In the genomic region with DNA sequence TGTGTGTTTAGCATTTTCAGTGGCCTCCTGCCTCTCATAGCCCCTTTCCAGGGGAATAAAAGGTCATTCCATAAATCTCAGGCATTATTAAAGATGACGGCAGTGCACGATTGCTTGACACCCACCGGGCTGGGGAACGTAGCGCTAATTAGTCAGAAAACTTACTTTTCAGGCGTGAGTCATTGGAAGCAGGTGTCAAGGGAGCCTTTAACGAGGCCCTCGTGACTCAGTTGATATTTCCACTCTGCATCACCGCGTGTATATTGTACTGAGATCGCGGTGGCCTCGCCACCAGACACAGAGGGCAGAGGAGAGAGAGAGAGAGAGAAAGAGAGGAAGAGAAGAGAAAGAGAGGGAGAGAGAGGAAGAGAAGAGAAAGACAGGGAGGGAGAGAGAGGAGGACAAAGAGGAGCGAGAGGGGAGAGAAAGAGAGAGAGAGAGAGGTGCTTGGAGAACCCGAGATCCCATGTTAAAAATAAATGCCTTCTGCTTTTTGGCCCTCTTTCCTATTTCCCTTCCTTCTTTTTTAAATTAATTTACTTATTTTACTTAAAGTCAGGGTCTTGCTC, we compare ENCODE assay signal across 1 cellular context.
A peak's percentile ranks its signal among the peaks of the same experiment; 100 is the strongest.
TF ChIP-seq lines count a peak whose summit lies in the region.

No MANE protein-coding gene starts in this region.

TF ChIP-seq in K562, 482 proteins besides CTCF, POLR2A, EP300 and RAD21:
- TF ChIP-seq, protein P1, sequence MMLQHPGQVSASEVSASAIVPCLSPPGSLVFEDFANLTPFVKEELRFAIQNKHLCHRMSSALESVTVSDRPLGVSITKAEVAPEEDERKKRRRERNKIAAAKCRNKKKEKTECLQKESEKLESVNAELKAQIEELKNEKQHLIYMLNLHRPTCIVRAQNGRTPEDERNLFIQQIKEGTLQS (IDR thresholded peaks at IDR 0.05) = peak; percentile 22; the same call in 1 of the 2 replicates
- TF ChIP-seq, protein P1 (CRISPR knock-in tag; conservative IDR thresholded peaks at IDR 0.05) = no peak
- no peak for TF ChIP-seq BRCA1 (IDR thresholded peaks at IDR 0.05)
- no peak for TF ChIP-seq BRCA1 (CRISPR knock-in tag; IDR thresholded peaks at IDR 0.05)
- no peak for TF ChIP-seq HDAC8 (tag; IDR thresholded peaks at IDR 0.05)
- TF ChIP-seq, protein P2, sequence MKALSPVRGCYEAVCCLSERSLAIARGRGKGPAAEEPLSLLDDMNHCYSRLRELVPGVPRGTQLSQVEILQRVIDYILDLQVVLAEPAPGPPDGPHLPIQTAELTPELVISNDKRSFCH (CRISPR knock-in tag; IDR thresholded peaks at IDR 0.05) = no peak
- TF ChIP-seq, protein P2 (tag; IDR thresholded peaks at IDR 0.05) = no peak
- no peak for TF ChIP-seq CCNT2 (IDR thresholded peaks at IDR 0.05; ENCODE audit: borderline replicate concordance, extremely low read depth, insufficient read length, low read depth, low read length)
TF ChIP-seq in K562: peak in this region for 1.
